Comparison of ENCODE assay signal across 1 cellular context in the genomic region with DNA sequence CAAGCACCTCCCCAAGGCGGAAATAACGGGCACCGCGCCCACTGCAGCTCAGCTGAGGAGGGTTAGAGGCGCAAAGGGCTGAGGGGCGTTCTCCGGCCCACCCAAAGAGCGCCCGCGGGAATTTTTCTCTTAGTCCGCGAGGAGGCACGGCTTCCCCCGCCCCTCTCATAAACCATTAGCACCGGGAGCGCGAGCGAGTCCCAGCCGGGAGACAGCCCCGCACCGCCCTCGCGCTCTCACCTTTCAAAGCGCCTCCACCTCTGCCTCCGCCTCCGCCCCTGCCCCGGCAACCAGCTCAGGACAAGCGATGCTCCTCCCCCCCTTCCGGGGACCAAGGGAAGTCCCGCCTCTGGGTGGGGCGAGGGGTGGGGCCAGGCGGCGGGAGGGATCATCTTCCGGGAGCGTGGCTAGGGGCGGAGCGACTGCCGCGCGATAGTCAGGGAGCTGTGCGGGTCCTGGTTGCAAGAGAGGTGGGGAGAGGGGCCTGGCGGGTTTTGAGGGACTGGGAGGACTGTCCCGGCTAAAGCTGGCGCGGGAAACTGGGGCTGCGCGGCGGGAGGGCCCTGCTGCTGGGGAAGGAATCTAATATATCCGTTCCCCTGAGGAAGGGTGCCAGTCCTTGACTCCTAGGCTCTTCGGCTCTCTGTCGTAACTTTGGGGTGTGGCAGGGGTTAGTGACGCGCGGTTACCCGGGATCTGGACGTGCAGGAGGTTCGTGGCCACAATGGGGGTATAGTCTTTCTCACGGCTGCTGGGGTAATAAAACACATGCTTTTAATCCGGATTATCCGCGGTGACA.
TF ChIP-seq lines count a peak whose summit lies in the region.

A gene (minus strand): TSS at position 309 of the 799 bp plus-strand sequence. CDS start 5,165 bp downstream, outside the sequence.
A gene (plus strand): TSS at position 410 of the 799 bp plus-strand sequence. CDS start 637 bp downstream, outside the sequence.

TF ChIP-seq in WTC11, 78 proteins besides CTCF, POLR2A, EP300 and RAD21 (continued from another document):
- TF ChIP-seq, protein P1, sequence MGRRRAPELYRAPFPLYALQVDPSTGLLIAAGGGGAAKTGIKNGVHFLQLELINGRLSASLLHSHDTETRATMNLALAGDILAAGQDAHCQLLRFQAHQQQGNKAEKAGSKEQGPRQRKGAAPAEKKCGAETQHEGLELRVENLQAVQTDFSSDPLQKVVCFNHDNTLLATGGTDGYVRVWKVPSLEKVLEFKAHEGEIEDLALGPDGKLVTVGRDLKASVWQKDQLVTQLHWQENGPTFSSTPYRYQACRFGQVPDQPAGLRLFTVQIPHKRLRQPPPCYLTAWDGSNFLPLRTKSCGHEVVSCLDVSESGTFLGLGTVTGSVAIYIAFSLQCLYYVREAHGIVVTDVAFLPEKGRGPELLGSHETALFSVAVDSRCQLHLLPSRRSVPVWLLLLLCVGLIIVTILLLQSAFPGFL (CRISPR knock-in tag; IDR thresholded peaks at IDR 0.05; ENCODE audit: borderline replicate concordance): no peak
- TF ChIP-seq CREM (CRISPR knock-in tag; IDR thresholded peaks at IDR 0.05) (peak; percentile 55; the same call in 1 of the 2 replicates), KAT7 (CRISPR knock-in tag; IDR thresholded peaks at IDR 0.05; ENCODE audit: borderline replicate concordance) (0 out of 2 replicates have a peak, but pooled peaks have one; percentile 74), ATF1 (CRISPR knock-in tag; IDR thresholded peaks at IDR 0.05) (no peak), HMGA2 (CRISPR knock-in tag; IDR thresholded peaks at IDR 0.05) (no peak), TCF7 (CRISPR knock-in tag; IDR thresholded peaks at IDR 0.05; ENCODE audit: low read depth) (no peak; the same call in 1 of the 2 replicates), CBFB (CRISPR knock-in tag; IDR thresholded peaks at IDR 0.05; ENCODE audit: low read depth) (no peak), ELF4 (CRISPR knock-in tag; IDR thresholded peaks at IDR 0.05; ENCODE audit: low read depth) (no peak), ZNF138 (CRISPR knock-in tag; conservative IDR thresholded peaks at IDR 0.05) (no peak), NR3C1 (CRISPR knock-in tag; conservative IDR thresholded peaks at IDR 0.05; ENCODE audit: low read depth) (no peak), SP1 (CRISPR knock-in tag; conservative IDR thresholded peaks at IDR 0.05) (peak; percentile 97), TP53 (CRISPR knock-in tag; IDR thresholded peaks at IDR 0.05) (no peak), NFE2L1 (CRISPR knock-in tag; IDR thresholded peaks at IDR 0.05) (no peak; the same call in 1 of the 2 replicates), RELA (CRISPR knock-in tag; IDR thresholded peaks at IDR 0.05; ENCODE audit: borderline replicate concordance) (no peak), ZNF121 (CRISPR knock-in tag; IDR thresholded peaks at IDR 0.05) (peak; percentile 45; the same call in 1 of the 2 replicates), NFYB (CRISPR knock-in tag; conservative IDR thresholded peaks at IDR 0.05; ENCODE audit: low read depth) (no peak), FOXK1 (CRISPR knock-in tag; IDR thresholded peaks at IDR 0.05) (peak; percentile 37), JUN (CRISPR knock-in tag; IDR thresholded peaks at IDR 0.05) (0 out of 2 replicates have a peak, but pooled peaks have one; percentile 1), ZNF317 (CRISPR knock-in tag; IDR thresholded peaks at IDR 0.05; ENCODE audit: borderline replicate concordance, low read depth) (no peak)
- TF ChIP-seq, protein P2, sequence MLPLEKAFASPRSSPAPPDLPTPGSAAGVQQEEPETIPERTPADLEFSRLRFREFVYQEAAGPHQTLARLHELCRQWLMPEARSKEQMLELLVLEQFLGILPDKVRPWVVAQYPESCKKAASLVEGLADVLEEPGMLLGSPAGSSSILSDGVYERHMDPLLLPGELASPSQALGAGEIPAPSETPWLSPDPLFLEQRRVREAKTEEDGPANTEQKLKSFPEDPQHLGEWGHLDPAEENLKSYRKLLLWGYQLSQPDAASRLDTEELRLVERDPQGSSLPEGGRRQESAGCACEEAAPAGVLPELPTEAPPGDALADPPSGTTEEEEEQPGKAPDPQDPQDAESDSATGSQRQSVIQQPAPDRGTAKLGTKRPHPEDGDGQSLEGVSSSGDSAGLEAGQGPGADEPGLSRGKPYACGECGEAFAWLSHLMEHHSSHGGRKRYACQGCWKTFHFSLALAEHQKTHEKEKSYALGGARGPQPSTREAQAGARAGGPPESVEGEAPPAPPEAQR (CRISPR knock-in tag; IDR thresholded peaks at IDR 0.05): no peak
- TF ChIP-seq, protein P3, sequence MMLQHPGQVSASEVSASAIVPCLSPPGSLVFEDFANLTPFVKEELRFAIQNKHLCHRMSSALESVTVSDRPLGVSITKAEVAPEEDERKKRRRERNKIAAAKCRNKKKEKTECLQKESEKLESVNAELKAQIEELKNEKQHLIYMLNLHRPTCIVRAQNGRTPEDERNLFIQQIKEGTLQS (CRISPR knock-in tag; conservative IDR thresholded peaks at IDR 0.05): no peak
- TF ChIP-seq, protein P4, sequence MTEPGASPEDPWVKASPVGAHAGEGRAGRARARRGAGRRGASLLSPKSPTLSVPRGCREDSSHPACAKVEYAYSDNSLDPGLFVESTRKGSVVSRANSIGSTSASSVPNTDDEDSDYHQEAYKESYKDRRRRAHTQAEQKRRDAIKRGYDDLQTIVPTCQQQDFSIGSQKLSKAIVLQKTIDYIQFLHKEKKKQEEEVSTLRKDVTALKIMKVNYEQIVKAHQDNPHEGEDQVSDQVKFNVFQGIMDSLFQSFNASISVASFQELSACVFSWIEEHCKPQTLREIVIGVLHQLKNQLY (CRISPR knock-in tag; IDR thresholded peaks at IDR 0.05): no peak
- TF ChIP-seq, protein P5, sequence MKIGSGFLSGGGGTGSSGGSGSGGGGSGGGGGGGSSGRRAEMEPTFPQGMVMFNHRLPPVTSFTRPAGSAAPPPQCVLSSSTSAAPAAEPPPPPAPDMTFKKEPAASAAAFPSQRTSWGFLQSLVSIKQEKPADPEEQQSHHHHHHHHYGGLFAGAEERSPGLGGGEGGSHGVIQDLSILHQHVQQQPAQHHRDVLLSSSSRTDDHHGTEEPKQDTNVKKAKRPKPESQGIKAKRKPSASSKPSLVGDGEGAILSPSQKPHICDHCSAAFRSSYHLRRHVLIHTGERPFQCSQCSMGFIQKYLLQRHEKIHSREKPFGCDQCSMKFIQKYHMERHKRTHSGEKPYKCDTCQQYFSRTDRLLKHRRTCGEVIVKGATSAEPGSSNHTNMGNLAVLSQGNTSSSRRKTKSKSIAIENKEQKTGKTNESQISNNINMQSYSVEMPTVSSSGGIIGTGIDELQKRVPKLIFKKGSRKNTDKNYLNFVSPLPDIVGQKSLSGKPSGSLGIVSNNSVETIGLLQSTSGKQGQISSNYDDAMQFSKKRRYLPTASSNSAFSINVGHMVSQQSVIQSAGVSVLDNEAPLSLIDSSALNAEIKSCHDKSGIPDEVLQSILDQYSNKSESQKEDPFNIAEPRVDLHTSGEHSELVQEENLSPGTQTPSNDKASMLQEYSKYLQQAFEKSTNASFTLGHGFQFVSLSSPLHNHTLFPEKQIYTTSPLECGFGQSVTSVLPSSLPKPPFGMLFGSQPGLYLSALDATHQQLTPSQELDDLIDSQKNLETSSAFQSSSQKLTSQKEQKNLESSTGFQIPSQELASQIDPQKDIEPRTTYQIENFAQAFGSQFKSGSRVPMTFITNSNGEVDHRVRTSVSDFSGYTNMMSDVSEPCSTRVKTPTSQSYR (CRISPR knock-in tag; IDR thresholded peaks at IDR 0.05): no peak
- TF ChIP-seq, protein P6, sequence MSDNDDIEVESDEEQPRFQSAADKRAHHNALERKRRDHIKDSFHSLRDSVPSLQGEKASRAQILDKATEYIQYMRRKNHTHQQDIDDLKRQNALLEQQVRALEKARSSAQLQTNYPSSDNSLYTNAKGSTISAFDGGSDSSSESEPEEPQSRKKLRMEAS (CRISPR knock-in tag; IDR thresholded peaks at IDR 0.05): peak; percentile 70
- TF ChIP-seq, protein P7, sequence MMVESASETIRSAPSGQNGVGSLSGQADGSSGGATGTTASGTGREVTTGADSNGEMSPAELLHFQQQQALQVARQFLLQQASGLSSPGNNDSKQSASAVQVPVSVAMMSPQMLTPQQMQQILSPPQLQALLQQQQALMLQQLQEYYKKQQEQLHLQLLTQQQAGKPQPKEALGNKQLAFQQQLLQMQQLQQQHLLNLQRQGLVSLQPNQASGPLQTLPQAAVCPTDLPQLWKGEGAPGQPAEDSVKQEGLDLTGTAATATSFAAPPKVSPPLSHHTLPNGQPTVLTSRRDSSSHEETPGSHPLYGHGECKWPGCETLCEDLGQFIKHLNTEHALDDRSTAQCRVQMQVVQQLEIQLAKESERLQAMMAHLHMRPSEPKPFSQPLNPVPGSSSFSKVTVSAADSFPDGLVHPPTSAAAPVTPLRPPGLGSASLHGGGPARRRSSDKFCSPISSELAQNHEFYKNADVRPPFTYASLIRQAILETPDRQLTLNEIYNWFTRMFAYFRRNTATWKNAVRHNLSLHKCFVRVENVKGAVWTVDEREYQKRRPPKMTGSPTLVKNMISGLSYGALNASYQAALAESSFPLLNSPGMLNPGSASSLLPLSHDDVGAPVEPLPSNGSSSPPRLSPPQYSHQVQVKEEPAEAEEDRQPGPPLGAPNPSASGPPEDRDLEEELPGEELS (CRISPR knock-in tag; IDR thresholded peaks at IDR 0.05): peak; percentile 36; the same call in 1 of the 2 replicates
- TF ChIP-seq, protein P8, sequence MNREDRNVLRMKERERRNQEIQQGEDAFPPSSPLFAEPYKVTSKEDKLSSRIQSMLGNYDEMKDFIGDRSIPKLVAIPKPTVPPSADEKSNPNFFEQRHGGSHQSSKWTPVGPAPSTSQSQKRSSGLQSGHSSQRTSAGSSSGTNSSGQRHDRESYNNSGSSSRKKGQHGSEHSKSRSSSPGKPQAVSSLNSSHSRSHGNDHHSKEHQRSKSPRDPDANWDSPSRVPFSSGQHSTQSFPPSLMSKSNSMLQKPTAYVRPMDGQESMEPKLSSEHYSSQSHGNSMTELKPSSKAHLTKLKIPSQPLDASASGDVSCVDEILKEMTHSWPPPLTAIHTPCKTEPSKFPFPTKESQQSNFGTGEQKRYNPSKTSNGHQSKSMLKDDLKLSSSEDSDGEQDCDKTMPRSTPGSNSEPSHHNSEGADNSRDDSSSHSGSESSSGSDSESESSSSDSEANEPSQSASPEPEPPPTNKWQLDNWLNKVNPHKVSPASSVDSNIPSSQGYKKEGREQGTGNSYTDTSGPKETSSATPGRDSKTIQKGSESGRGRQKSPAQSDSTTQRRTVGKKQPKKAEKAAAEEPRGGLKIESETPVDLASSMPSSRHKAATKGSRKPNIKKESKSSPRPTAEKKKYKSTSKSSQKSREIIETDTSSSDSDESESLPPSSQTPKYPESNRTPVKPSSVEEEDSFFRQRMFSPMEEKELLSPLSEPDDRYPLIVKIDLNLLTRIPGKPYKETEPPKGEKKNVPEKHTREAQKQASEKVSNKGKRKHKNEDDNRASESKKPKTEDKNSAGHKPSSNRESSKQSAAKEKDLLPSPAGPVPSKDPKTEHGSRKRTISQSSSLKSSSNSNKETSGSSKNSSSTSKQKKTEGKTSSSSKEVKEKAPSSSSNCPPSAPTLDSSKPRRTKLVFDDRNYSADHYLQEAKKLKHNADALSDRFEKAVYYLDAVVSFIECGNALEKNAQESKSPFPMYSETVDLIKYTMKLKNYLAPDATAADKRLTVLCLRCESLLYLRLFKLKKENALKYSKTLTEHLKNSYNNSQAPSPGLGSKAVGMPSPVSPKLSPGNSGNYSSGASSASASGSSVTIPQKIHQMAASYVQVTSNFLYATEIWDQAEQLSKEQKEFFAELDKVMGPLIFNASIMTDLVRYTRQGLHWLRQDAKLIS (CRISPR knock-in tag; IDR thresholded peaks at IDR 0.05; ENCODE audit: borderline replicate concordance): no peak
